8 cellular contexts compared by ENCODE assay signal in genomic region chr2:153519260-153519875, GRCh38. TPM values are rescaled to one million over a fixed set of nuclear protein-coding genes. Genes with fewer than 3 reads are reported as not detected.
A peak's percentile ranks its signal among the peaks of the same experiment; 100 is the strongest.
DNase-seq lines count a peak whose midpoint lies in the region; ATAC-seq and TF ChIP-seq lines count a peak whose summit lies in the region.

No MANE protein-coding gene starts in this region.

- H3K27ac ChIP-seq in CD4-positive, CD25-positive, alpha-beta regulatory T cell (ENCODE audit: insufficient read depth, low read length, poor library complexity, severe bottlenecking), result no peak overlapping the region
- H3K27ac ChIP-seq in neural cell (ENCODE audit: low read length), result no peak overlapping the region
- H3K27ac ChIP-seq in transverse colon, result no peak overlapping the region

- H3K9me3 Mint-ChIP-seq in CD4-positive, CD25-positive, alpha-beta regulatory T cell, result no peaks in the 10 kb centered on the region
- no peaks in the 10 kb centered on the region for H3K9me3 Mint-ChIP-seq in endothelial cell (ENCODE audit: unreplicated experiment)

- no peaks in the 10 kb centered on the region for H3K4me1 ChIP-seq in CD4-positive, CD25-positive, alpha-beta regulatory T cell (ENCODE audit: control insufficient read depth, insufficient read depth, low read length, poor library complexity, severe bottlenecking)
- H3K4me1 ChIP-seq in transverse colon, result no peaks in the 10 kb centered on the region

- H4K20me1 ChIP-seq in neural cell (ENCODE audit: insufficient read depth), result no peaks in the 10 kb centered on the region

- no peak overlapping the region for H2AFZ ChIP-seq in neural cell (ENCODE audit: low read depth, low read length)

- intact Hi-C loops in transverse colon (cut with DNase I; ENCODE audit: low total_unique reads), result no loop called here

- no peak for ATAC-seq in CD4-positive, CD25-positive, alpha-beta regulatory T cell (ENCODE audit: low read depth in 2 of 2)
- no peak for ATAC-seq in GM18907 (IDR thresholded peaks at IDR 0.05; ENCODE audit: unreplicated experiment)

- 0% methylated on average over 1 of the region's 1 CpG for WGBS in transverse colon (ENCODE audit: low coverage in 1 of 2), 2 donors

- TF ChIP-seq EP300 in neural cell (conservative IDR thresholded peaks at IDR 0.05; ENCODE audit: poor library complexity, severe bottlenecking), result no peak
- TF ChIP-seq EP300 in transverse colon (IDR thresholded peaks at IDR 0.05; ENCODE audit: low read depth), result no peak

- no peak for TF ChIP-seq POLR2A in transverse colon (IDR thresholded peaks at IDR 0.05)

- no peaks in the 10 kb centered on the region for H3K36me3 Mint-ChIP-seq in CD4-positive, CD25-positive, alpha-beta regulatory T cell
- H3K36me3 Mint-ChIP-seq in endothelial cell (ENCODE audit: low read depth, unreplicated experiment), result no peaks in the 10 kb centered on the region

- H3K36me3 ChIP-seq in CD4-positive, CD25-positive, alpha-beta regulatory T cell (ENCODE audit: control insufficient read depth, insufficient read depth, low read length), result no peaks in the 10 kb centered on the region
- H3K36me3 ChIP-seq in neural cell (ENCODE audit: insufficient read depth, low read length), result no peaks in the 10 kb centered on the region
- no peaks in the 10 kb centered on the region for H3K36me3 ChIP-seq in transverse colon

- H3K9ac ChIP-seq in neural cell (ENCODE audit: low read length), result no peak overlapping the region

- no peak overlapping the region for H3K4me3 Mint-ChIP-seq in CD4-positive, CD25-positive, alpha-beta regulatory T cell
- no peak overlapping the region for H3K4me3 Mint-ChIP-seq in endothelial cell (ENCODE audit: unreplicated experiment)

- no peaks in the 10 kb centered on the region for H3F3A ChIP-seq in neural cell (ENCODE audit: insufficient read depth, low read length, poor library complexity, severe bottlenecking)

- no peak overlapping the region for H3K27ac Mint-ChIP-seq in CD4-positive, CD25-positive, alpha-beta regulatory T cell
- no peak overlapping the region for H3K27ac Mint-ChIP-seq in endothelial cell (ENCODE audit: unreplicated experiment)

- DNase-seq in CD4-positive, CD25-positive, alpha-beta regulatory T cell, result peak in 2 of 3 donors; percentile 5 to 55
- DNase-seq in GM20000 (ENCODE audit: low spot score), result peak; percentile 38
- peak; percentile 76 for DNase-seq in NCI-H2171 treated with DMSO at 0.1 percent for 48 hours (lab: John Stamatoyannopoulos, UW)
- DNase-seq in activated CD4-positive, alpha-beta T cell treated with anti-CD3 and anti-CD28 coated beads, Interleukin-2, amount 50 U/mL, for 4 hours, result peak; percentile 29 to 38
- peak; percentile 64 for DNase-seq in endothelial cell (ENCODE audit: low spot score)
- peak; percentile 54 for DNase-seq in transverse colon

- peak; percentile 84 for TF ChIP-seq RAD21 in neural cell (conservative IDR thresholded peaks at IDR 0.05)

- no peaks in the 10 kb centered on the region for H3K9me3 ChIP-seq in CD4-positive, CD25-positive, alpha-beta regulatory T cell (ENCODE audit: control insufficient read depth in 2 of 2, low read length in 2 of 2)
- no peaks in the 10 kb centered on the region for H3K9me3 ChIP-seq in neural cell (ENCODE audit: low read length)
- H3K9me3 ChIP-seq in transverse colon, result no peaks in the 10 kb centered on the region

- no peaks in the 10 kb centered on the region for H3K79me2 ChIP-seq in neural cell (replicated peaks; ENCODE audit: insufficient read depth, low read length)

- in situ Hi-C loops in transverse colon (cut with MboI; ENCODE audit: low pct_ligation_motif_present in 1 of 4, low pct_unique_long_range_greater_than_20kb in 1 of 4, low sequenced_read_pairs in 3 of 4), result loop anchor here in 3 of 4 donors (25.0 kb wide), 4 partner anchors 582 to 782 kb away; no protein-coding TSS in a partner anchor

- H3K27me3 Mint-ChIP-seq in CD4-positive, CD25-positive, alpha-beta regulatory T cell, result no peaks in the 10 kb centered on the region
- no peaks in the 10 kb centered on the region for H3K27me3 Mint-ChIP-seq in endothelial cell (ENCODE audit: unreplicated experiment)

- H3K9me2 ChIP-seq in neural cell (ENCODE audit: insufficient read depth, low read length), result no peaks in the 10 kb centered on the region

- no peaks in the 10 kb centered on the region for H3K4me1 Mint-ChIP-seq in CD4-positive, CD25-positive, alpha-beta regulatory T cell
- H3K4me1 Mint-ChIP-seq in endothelial cell (ENCODE audit: unreplicated experiment), result peaks cover 5% of the 10 kb centered on the region

- no peak overlapping the region for H3K4me3 ChIP-seq in CD4-positive, CD25-positive, alpha-beta regulatory T cell (ENCODE audit: low read depth, low read length)
- H3K4me3 ChIP-seq in neural cell (ENCODE audit: low read length) (no peak overlapping the region), transverse colon (no peak overlapping the region)

- TF ChIP-seq CTCF in GM20000 (IDR thresholded peaks at IDR 0.05; ENCODE audit: extremely low read depth, missing control alignments) (peak; percentile 55), endothelial cell (IDR thresholded peaks at IDR 0.05; ENCODE audit: unreplicated experiment) (peak; percentile 97), neural cell (IDR thresholded peaks at IDR 0.05; ENCODE audit: poor library complexity, severe bottlenecking) (peak; percentile 84), transverse colon (IDR thresholded peaks at IDR 0.05) (peak; percentile 66 to 85 (median 77))

- no peak overlapping the region for H3K4me2 ChIP-seq in neural cell (ENCODE audit: low read length)

- H3K27me3 ChIP-seq in CD4-positive, CD25-positive, alpha-beta regulatory T cell (ENCODE audit: control insufficient read depth, insufficient read depth, low read length), result no peaks in the 10 kb centered on the region
- H3K27me3 ChIP-seq in neural cell (ENCODE audit: insufficient read depth, low read depth, low read length) (no peaks in the 10 kb centered on the region), transverse colon (no peaks in the 10 kb centered on the region)

TF ChIP-seq in neural cell, 6 proteins besides CTCF, POLR2A, EP300 and RAD21:
- TF ChIP-seq, protein P1, sequence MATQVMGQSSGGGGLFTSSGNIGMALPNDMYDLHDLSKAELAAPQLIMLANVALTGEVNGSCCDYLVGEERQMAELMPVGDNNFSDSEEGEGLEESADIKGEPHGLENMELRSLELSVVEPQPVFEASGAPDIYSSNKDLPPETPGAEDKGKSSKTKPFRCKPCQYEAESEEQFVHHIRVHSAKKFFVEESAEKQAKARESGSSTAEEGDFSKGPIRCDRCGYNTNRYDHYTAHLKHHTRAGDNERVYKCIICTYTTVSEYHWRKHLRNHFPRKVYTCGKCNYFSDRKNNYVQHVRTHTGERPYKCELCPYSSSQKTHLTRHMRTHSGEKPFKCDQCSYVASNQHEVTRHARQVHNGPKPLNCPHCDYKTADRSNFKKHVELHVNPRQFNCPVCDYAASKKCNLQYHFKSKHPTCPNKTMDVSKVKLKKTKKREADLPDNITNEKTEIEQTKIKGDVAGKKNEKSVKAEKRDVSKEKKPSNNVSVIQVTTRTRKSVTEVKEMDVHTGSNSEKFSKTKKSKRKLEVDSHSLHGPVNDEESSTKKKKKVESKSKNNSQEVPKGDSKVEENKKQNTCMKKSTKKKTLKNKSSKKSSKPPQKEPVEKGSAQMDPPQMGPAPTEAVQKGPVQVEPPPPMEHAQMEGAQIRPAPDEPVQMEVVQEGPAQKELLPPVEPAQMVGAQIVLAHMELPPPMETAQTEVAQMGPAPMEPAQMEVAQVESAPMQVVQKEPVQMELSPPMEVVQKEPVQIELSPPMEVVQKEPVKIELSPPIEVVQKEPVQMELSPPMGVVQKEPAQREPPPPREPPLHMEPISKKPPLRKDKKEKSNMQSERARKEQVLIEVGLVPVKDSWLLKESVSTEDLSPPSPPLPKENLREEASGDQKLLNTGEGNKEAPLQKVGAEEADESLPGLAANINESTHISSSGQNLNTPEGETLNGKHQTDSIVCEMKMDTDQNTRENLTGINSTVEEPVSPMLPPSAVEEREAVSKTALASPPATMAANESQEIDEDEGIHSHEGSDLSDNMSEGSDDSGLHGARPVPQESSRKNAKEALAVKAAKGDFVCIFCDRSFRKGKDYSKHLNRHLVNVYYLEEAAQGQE (IDR thresholded peaks at IDR 0.05; ENCODE audit: borderline replicate concordance), result no peak
- TF ChIP-seq MXI1 (conservative IDR thresholded peaks at IDR 0.05; ENCODE audit: poor library complexity, severe bottlenecking) (no peak), EZH2 (IDR thresholded peaks at IDR 0.05; ENCODE audit: borderline replicate concordance, insufficient read depth, low read length, poor library complexity, severe bottlenecking) (no peak), POLR2AphosphoS5 (IDR thresholded peaks at IDR 0.05) (no peak), SMC3 (conservative IDR thresholded peaks at IDR 0.05; ENCODE audit: poor library complexity) (peak; percentile 90), TAF1 (IDR thresholded peaks at IDR 0.05; ENCODE audit: low read depth) (no peak)

RNA-seq across cellular contexts. Expression of gene RPRM, which starts 40.8 kb away (rescaled TPM):
- 0.44 TPM for total RNA-seq in CD4-positive, CD25-positive, alpha-beta regulatory T cell
- 1 to 10 TPM in 1 of 4 donors, under 1 TPM in 1, not detected in 2; 0.21 to 1.1 TPM for polyA plus RNA-seq in CD4-positive, CD25-positive, alpha-beta regulatory T cell
- total RNA-seq in endothelial cell (ENCODE audit: unreplicated experiment) (6.4 TPM), transverse colon (1 to 10 TPM in 2 of 4 donors, not detected in 2; 2.0 to 3.2 TPM)
- polyA plus RNA-seq in neural cell, result 2.8 and 5.6 TPM in 2 replicates
- 2.4 and 2.7 TPM in 2 replicates for polyA minus RNA-seq in neural cell
